ENCODE assay signal across 8 cellular contexts in genomic region chr7:112391841-112392286, GRCh38. TPM values are rescaled to one million over a fixed set of nuclear protein-coding genes. Genes with fewer than 3 reads are reported as not detected.
DNase-seq lines count a peak whose midpoint lies in the region; ATAC-seq and TF ChIP-seq lines count a peak whose summit lies in the region.
"Not testable (repeated sequence)": the region's sequence is repeated elsewhere in the genome, so short reads cannot be mapped to it uniquely, and the experiment has no call there.

No MANE protein-coding gene starts in this region.

- ATAC-seq in HG02678 (IDR thresholded peaks at IDR 0.05; ENCODE audit: unreplicated experiment): peak; percentile 68
- ATAC-seq in T-helper 17 cell: peak; percentile 77
- peak in 3 of 8 donors; percentile 55 to 72 (median 69) for ATAC-seq in heart right ventricle

- H3K36me3 ChIP-seq in ES-I3 (ENCODE audit: insufficient read depth, low read length); adipocyte (ENCODE audit: control insufficient read depth, insufficient read depth, low read length, severe bottlenecking); heart right ventricle; ovary; suprapubic skin: not testable (repeated sequence)

- H3K27me3 Mint-ChIP-seq in T-helper 17 cell: not testable (repeated sequence)

- peak overlapping the region in 9 of 10 donors; percentile 13 to 78 (median 65) for H3K27ac ChIP-seq in heart right ventricle
- H3K27ac ChIP-seq in ovary: not testable (repeated sequence)
- peak overlapping the region; percentile 71 for H3K27ac ChIP-seq in suprapubic skin

- WGBS in heart right ventricle, 2 donors: 0% methylated on average over 31 to 37 of the region's 37 CpGs
- 0 to 1% (median 0%) methylated on average over 37 of the region's 37 CpGs for WGBS in ovary, 3 donors
- under 1% methylated on average over 26 of the region's 37 CpGs for WGBS in suprapubic skin

- H3K9ac ChIP-seq in ES-I3 (ENCODE audit: low read depth, low read length) (peak overlapping the region; percentile 66), adipocyte (ENCODE audit: low read length) (peak overlapping the region; percentile 83)

- H3K4me1 Mint-ChIP-seq in T-helper 17 cell: peaks cover 17% of the 10 kb centered on the region

- not testable (repeated sequence) for TF ChIP-seq POLR2A in ovary (IDR thresholded peaks at IDR 0.05); suprapubic skin (IDR thresholded peaks at IDR 0.05)

- H3K4me3 Mint-ChIP-seq in T-helper 17 cell: peak overlapping the region; percentile 89

- H3K27me3 ChIP-seq in adipocyte (replicated peaks; ENCODE audit: control insufficient read depth, insufficient read depth, low read length); heart right ventricle; ovary; suprapubic skin: not testable (repeated sequence)

- H3K4me3 ChIP-seq in adipocyte (ENCODE audit: low read length) (peak overlapping the region; percentile 83), heart right ventricle (peak overlapping the region in 9 of 10 donors; percentile 46 to 68 (median 58)), ovary (peak overlapping the region; percentile 55), suprapubic skin (peak overlapping the region; percentile 60)

- intact Hi-C loops in heart right ventricle (cut with DNase I): loop anchor here in 3 of 10 donors (10.0 kb wide), 2 partner anchors 187 to 437 kb away; partner anchors contain the start of genes DOCK4 (in 2 of the 3) and ZNF277 (in 2 of the 3)
- intact Hi-C loops in ovary (cut with DNase I): not testable (repeated sequence)

- peak overlapping the region; percentile 86 for H3K27ac Mint-ChIP-seq in T-helper 17 cell

- peak; percentile 60 to 67 for DNase-seq in NCI-H1930 (lab: John Stamatoyannopoulos, UW)
- peak; percentile 47 to 62 (median 51) for DNase-seq in T-helper 17 cell
- peak; percentile 72 for DNase-seq in adipocyte (ENCODE audit: low read depth)
- DNase-seq in heart right ventricle: peak; percentile 20 to 61
- peak; percentile 45 to 79 (median 64) for DNase-seq in ovary
- DNase-seq in suprapubic skin (ENCODE audit: low spot score in 2 of 2): peak in 1 of 2 donors; percentile 74

- not testable (repeated sequence) for H3K36me3 Mint-ChIP-seq in T-helper 17 cell (ENCODE audit: low read depth)

- not testable (repeated sequence) for H3K4me1 ChIP-seq in ES-I3 (ENCODE audit: insufficient read depth, low read length); adipocyte (ENCODE audit: control insufficient read depth, insufficient read depth, low read length); ovary (ENCODE audit: insufficient read depth); suprapubic skin
- peaks cover 0 to 11% (median 5%) of the 10 kb centered on the region in 9 donors for H3K4me1 ChIP-seq in heart right ventricle

- TF ChIP-seq CTCF in heart right ventricle (IDR thresholded peaks at IDR 0.05); ovary (IDR thresholded peaks at IDR 0.05); suprapubic skin (IDR thresholded peaks at IDR 0.05): not testable (repeated sequence)

- not testable (repeated sequence) for TF ChIP-seq EP300 in ovary (IDR thresholded peaks at IDR 0.05); suprapubic skin (IDR thresholded peaks at IDR 0.05)

- not testable (repeated sequence) for H3K9me3 ChIP-seq in ES-I3 (ENCODE audit: control insufficient read depth, insufficient read depth, low read length); T-helper 17 cell (ENCODE audit: control insufficient read depth, low read length, poor library complexity, severe bottlenecking); adipocyte (ENCODE audit: control insufficient read depth, low read length); heart right ventricle; ovary; suprapubic skin

RNA-seq across cellular contexts. Expression of gene IFRD1, which starts 58.4 kb away (rescaled TPM):
- total RNA-seq in T-helper 17 cell (100 to 1,000 TPM; 269 to 276 TPM), heart right ventricle (10 to 100 TPM; 17.5 to 94.6 (median 26.2) TPM), ovary (10 to 100 TPM; 35.1 to 75.1 (median 58.1) TPM), suprapubic skin (10 to 100 TPM; 30.7 to 81.4 (median 44.6) TPM)
- polyA plus RNA-seq in heart right ventricle (10 to 100 TPM; 70.7 to 78.5 TPM), ovary (10 to 100 TPM; 21.2 to 29.3 TPM)
